15 cellular contexts compared by ENCODE assay signal in the genomic region with DNA sequence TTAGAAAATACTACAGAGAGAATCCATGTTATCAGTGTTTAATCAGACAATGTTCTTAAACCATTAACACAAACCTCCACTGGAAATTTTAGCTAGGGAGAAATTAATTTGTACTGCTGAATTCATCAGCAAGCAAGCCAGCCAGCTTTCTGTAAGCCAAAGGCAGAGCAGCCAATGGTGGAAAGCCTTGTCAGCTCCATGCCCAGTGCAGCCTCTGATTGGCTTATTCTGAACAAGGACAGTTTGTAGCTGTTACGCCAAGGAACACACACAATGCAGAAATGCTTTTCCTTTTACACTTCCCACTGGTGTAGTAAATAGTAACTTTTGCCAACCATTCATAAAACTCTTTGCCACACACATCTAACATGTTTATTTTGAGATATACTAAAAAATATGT.
DNase-seq lines count a peak whose midpoint lies in the region; ATAC-seq and FAIRE-seq lines count a peak whose summit lies in the region.
"Had no signal": no experiment of that assay in that cellular context is flagged by ENCODE, and none has a peak within 500 bp of the region (broad histone marks: within the 10 kb centered on the region; RNA-seq: fewer than 3 reads in every experiment).

No MANE protein-coding gene starts in this region.

- CTCF ChIA-PET in activated CD8-positive, alpha-beta T cell treated with anti-CD3 and anti-CD28 coated beads, Interleukin-2, amount 10 ng/mL, durations not matched to agents 7 days and 5 days (lab: Charles Lee) = no interaction called here

- H3K36me3 Mint-ChIP-seq in activated CD8-positive, alpha-beta T cell treated with anti-CD3 and anti-CD28 coated beads, Interleukin-2, amount 10 ng/mL, durations not matched to agents 7 days and 5 days (ENCODE audit: low read depth) = no peaks in the 10 kb centered on the region

- H3K27me3 Mint-ChIP-seq in activated CD8-positive, alpha-beta T cell treated with anti-CD3 and anti-CD28 coated beads, Interleukin-2, amount 10 ng/mL, durations not matched to agents 7 days and 5 days (ENCODE audit: low read depth) = no peaks in the 10 kb centered on the region

- peak; percentile 58 for ATAC-seq in left colon
- no peak for ATAC-seq in activated CD8-positive, alpha-beta T cell treated with anti-CD3 and anti-CD28 coated beads, Interleukin-2, amount 10 ng/mL, durations not matched to agents 7 days and 5 days
- ATAC-seq in HG02798 (IDR thresholded peaks at IDR 0.05; ENCODE audit: poor library complexity, unreplicated experiment) = no peak
- ATAC-seq in HG02970 (IDR thresholded peaks at IDR 0.05; ENCODE audit: low FRiP score, unreplicated experiment) = no peak
- ATAC-seq: activated T-cell treated with anti-CD3 and anti-CD28 coated beads, Interleukin-2, amount 50 U/mL, for 72 hours; PC-3 had no signal

- FAIRE-seq in endometrium (lab: Jason Lieb, UNC) = peak; percentile 65

- H3K4me1 Mint-ChIP-seq in activated CD8-positive, alpha-beta T cell treated with anti-CD3 and anti-CD28 coated beads, Interleukin-2, amount 10 ng/mL, durations not matched to agents 7 days and 5 days (ENCODE audit: low read depth) = no peaks in the 10 kb centered on the region
- H3K4me1 Mint-ChIP-seq: nephron progenitor cell had no signal

- no peak overlapping the region for H3K4me3 Mint-ChIP-seq in activated CD8-positive, alpha-beta T cell treated with anti-CD3 and anti-CD28 coated beads, Interleukin-2, amount 10 ng/mL, durations not matched to agents 7 days and 5 days
- H3K4me3 Mint-ChIP-seq: activated T-cell treated with anti-CD3 and anti-CD28 coated beads, Interleukin-2, amount 50 U/mL, for 72 hours; nephron progenitor cell had no signal

- POLR2A ChIA-PET in activated CD8-positive, alpha-beta T cell treated with anti-CD3 and anti-CD28 coated beads, Interleukin-2, amount 10 ng/mL, durations not matched to agents 7 days and 5 days (lab: Charles Lee) = no interaction called here

- DNase-seq in OCI-M1 (lab: John Stamatoyannopoulos, UW) (peak; percentile 68), left colon (peak; percentile 8 to 26), superior temporal gyrus (ENCODE audit: extremely low spot score) (peak; percentile 93), NCI-H1417 (lab: John Stamatoyannopoulos, UW) (no peak)
- DNase-seq in activated CD8-positive, alpha-beta T cell treated with anti-CD3 and anti-CD28 coated beads, Interleukin-2, amount 10 ng/mL, durations not matched to agents 7 days and 5 days = no peak
- DNase-seq: activated T-cell treated with anti-CD3 and anti-CD28 coated beads, Interleukin-2, amount 50 U/mL, for 72 hours; cerebellar nuclear complex; DMS153; NCI-H1105 treated with DMSO at 0.1 percent for 48 hours; nephron progenitor cell; PC-3; thyroid gland had no signal

- H3K9me3 Mint-ChIP-seq in activated CD8-positive, alpha-beta T cell treated with anti-CD3 and anti-CD28 coated beads, Interleukin-2, amount 10 ng/mL, durations not matched to agents 7 days and 5 days (ENCODE audit: insufficient read depth) = no peaks in the 10 kb centered on the region
- H3K9me3 Mint-ChIP-seq: nephron progenitor cell had no signal

- intact Hi-C loops in left colon (cut with DNase I, micrococcal nuclease) = no loop called here

- H3K27ac Mint-ChIP-seq in activated CD8-positive, alpha-beta T cell treated with anti-CD3 and anti-CD28 coated beads, Interleukin-2, amount 10 ng/mL, durations not matched to agents 7 days and 5 days = no peak overlapping the region
- H3K27ac Mint-ChIP-seq: activated T-cell treated with anti-CD3 and anti-CD28 coated beads, Interleukin-2, amount 50 U/mL, for 72 hours; nephron progenitor cell had no signal

Comparison
In these comparisons a context has a peak if more than half of its experiments do, and no peak if none do; other contexts are left out.
1. DNase-seq: peak in OCI-M1 (single experiment), left colon (2 of 2) and superior temporal gyrus (single experiment); none in activated CD8-positive, alpha-beta T cell treated with anti-CD3 and anti-CD28 coated beads, Interleukin-2, amount 10 ng/mL, durations not matched to agents 7 days and 5 days (single experiment) and NCI-H1417 (0 of 3).